Comparison of ENCODE assay signal across 18 cellular contexts in genomic region chr14:91281346-91281745, GRCh38. TPM values are rescaled to one million over a fixed set of nuclear protein-coding genes. Genes with fewer than 3 reads are reported as not detected.
A peak's percentile ranks its signal among the peaks of the same experiment; 100 is the strongest.
DNase-seq lines count a peak whose midpoint lies in the region; ATAC-seq and TF ChIP-seq lines count a peak whose summit lies in the region.
"Had no signal": no experiment of that assay in that cellular context is flagged by ENCODE, and none has a peak within 500 bp of the region (broad histone marks: within the 10 kb centered on the region; RNA-seq: fewer than 3 reads in every experiment).

No MANE protein-coding gene starts in this region.

- no CpG with 5 or more reads among the region's 9 CpGs for WGBS in neuronal stem cell (ENCODE audit: extremely low coverage in 2 of 2, insufficient read length in 2 of 2, insufficient replicate concordance in 1 of 2), 2 donors

- no peak overlapping the region for H3K18ac ChIP-seq in neuronal stem cell (ENCODE audit: low read length)

- H2BK15ac ChIP-seq in neuronal stem cell (ENCODE audit: low read length) = no peak overlapping the region

- H2BK5ac ChIP-seq in neuronal stem cell (ENCODE audit: low read length) = no peak overlapping the region

- no peak overlapping the region for H3K4ac ChIP-seq in neuronal stem cell (ENCODE audit: low read length)

- TF ChIP-seq CTCF in RWPE2 (IDR thresholded peaks at IDR 0.05; ENCODE audit: poor library complexity, severe bottlenecking) = no peak
- TF ChIP-seq CTCF in fibroblast of mammary gland (conservative IDR thresholded peaks at IDR 0.05; ENCODE audit: control insufficient read depth, insufficient read depth, low read depth, low read length) = no peak
- no peak for TF ChIP-seq CTCF in progenitor cell of endocrine pancreas (IDR thresholded peaks at IDR 0.05; ENCODE audit: unreplicated experiment)
- TF ChIP-seq CTCF in WERI-Rb-1 (IDR thresholded peaks at IDR 0.05; ENCODE audit: low read depth, low read length) = no peak

- peak; percentile 78 for ATAC-seq in RWPE2 (ENCODE audit: low read depth)
- ATAC-seq: left cardiac atrium, pancreas, SK-N-SH treated with all-trans-retinoic acid at 6 μM for 48 hours had no signal

- H3K4me2 ChIP-seq in neuronal stem cell (ENCODE audit: insufficient read depth, low read length, poor library complexity, severe bottlenecking) = no peak overlapping the region

- H3K4me1 Mint-ChIP-seq in progenitor cell of endocrine pancreas (ENCODE audit: low read depth) = peaks cover 3% of the 10 kb centered on the region

- no peaks in the 10 kb centered on the region for H3K79me1 ChIP-seq in neuronal stem cell (ENCODE audit: low read depth, low read length)

- no peak overlapping the region for H3K14ac ChIP-seq in neuronal stem cell (ENCODE audit: low read length)

- H3K23ac ChIP-seq in neuronal stem cell (ENCODE audit: low read depth, low read length, poor library complexity) = no peak overlapping the region

- H2BK12ac ChIP-seq in neuronal stem cell (ENCODE audit: low read length) = no peak overlapping the region

- no peaks in the 10 kb centered on the region for H3K9me3 Mint-ChIP-seq in progenitor cell of endocrine pancreas (ENCODE audit: low read depth)
- H3K9me3 Mint-ChIP-seq: activated B cell treated with CpG ODN at 0.5 μM for 24 hours; stimulated activated naive CD8-positive, alpha-beta T cell treated with anti-CD3 and anti-CD28 coated beads, Interleukin-15, Interleukin-2, amounts not matched to agents 100 ng/mL and 50 ng/mL, for 24 hours had no signal

- H2AFZ ChIP-seq in neuronal stem cell (ENCODE audit: low read length) = no peak overlapping the region

- H3K4me3 Mint-ChIP-seq in progenitor cell of endocrine pancreas (ENCODE audit: low read depth) = no peak overlapping the region
- H3K4me3 Mint-ChIP-seq: activated B cell treated with CpG ODN at 0.5 μM for 24 hours; stimulated activated naive CD8-positive, alpha-beta T cell treated with anti-CD3 and anti-CD28 coated beads, Interleukin-15, Interleukin-2, amounts not matched to agents 100 ng/mL and 50 ng/mL, for 24 hours had no signal

- H3K36me3 ChIP-seq in RWPE2 (ENCODE audit: low read depth) (peaks cover 90% of the 10 kb centered on the region), neuronal stem cell (replicated peaks in 1 of 2; ENCODE audit: control insufficient read depth in 2 of 2, insufficient read depth in 2 of 2, low read length in 2 of 2) (peaks cover 46 to 100% of the 10 kb centered on the region in 2 donors), WERI-Rb-1 (peaks cover 100% of the 10 kb centered on the region)

- H3K27ac ChIP-seq in RWPE2 (ENCODE audit: poor library complexity, severe bottlenecking) (peak overlapping the region; percentile 5), neuronal stem cell (replicated peaks; ENCODE audit: low read length) (no peak overlapping the region), WERI-Rb-1 (no peak overlapping the region)
- H3K27ac ChIP-seq: coronary artery, pancreas had no signal

- H3K4me3 ChIP-seq in RWPE2 (ENCODE audit: severe bottlenecking) (no peak overlapping the region), fibroblast of mammary gland (ENCODE audit: control insufficient read depth, low read depth, low read length) (no peak overlapping the region), neuronal stem cell (ENCODE audit: low read length in 2 of 2) (no peak overlapping the region), WERI-Rb-1 (ENCODE audit: low read depth, low read length) (no peak overlapping the region)
- H3K4me3 ChIP-seq: coronary artery, pancreas had no signal

- H3K9me3 ChIP-seq in RWPE2 (ENCODE audit: severe bottlenecking) (peaks cover 2% of the 10 kb centered on the region), neuronal stem cell (replicated peaks in 1 of 2; ENCODE audit: control insufficient read depth in 2 of 2, insufficient read depth in 1 of 2, low read depth in 1 of 2, low read length in 2 of 2) (no peaks in the 10 kb centered on the region), WERI-Rb-1 (ENCODE audit: severe bottlenecking) (no peaks in the 10 kb centered on the region)
- H3K9me3 ChIP-seq: pancreas had no signal

- no peak overlapping the region for H3K27ac Mint-ChIP-seq in progenitor cell of endocrine pancreas
- H3K27ac Mint-ChIP-seq: activated B cell treated with CpG ODN at 0.5 μM for 24 hours; stimulated activated naive CD8-positive, alpha-beta T cell treated with anti-CD3 and anti-CD28 coated beads, Interleukin-15, Interleukin-2, amounts not matched to agents 100 ng/mL and 50 ng/mL, for 24 hours had no signal

- no peak overlapping the region for H2AK5ac ChIP-seq in neuronal stem cell (ENCODE audit: low read depth, low read length)

- H3K27me3 Mint-ChIP-seq in progenitor cell of endocrine pancreas = no peaks in the 10 kb centered on the region
- H3K27me3 Mint-ChIP-seq: activated B cell treated with CpG ODN at 0.5 μM for 24 hours; stimulated activated naive CD8-positive, alpha-beta T cell treated with anti-CD3 and anti-CD28 coated beads, Interleukin-15, Interleukin-2, amounts not matched to agents 100 ng/mL and 50 ng/mL, for 24 hours had no signal

- H4K91ac ChIP-seq in neuronal stem cell (ENCODE audit: low read depth, low read length, poor library complexity) = no peak overlapping the region

- H3K4me1 ChIP-seq in RWPE2 (ENCODE audit: insufficient read depth, poor library complexity, severe bottlenecking) (peaks cover 34% of the 10 kb centered on the region), neuronal stem cell (ENCODE audit: control insufficient read depth in 2 of 2, insufficient read depth in 1 of 2, low read depth in 1 of 2, low read length in 2 of 2) (peaks cover 0 to 2% of the 10 kb centered on the region in 2 donors)
- H3K4me1 ChIP-seq: pancreas had no signal

- H3K36me3 Mint-ChIP-seq in progenitor cell of endocrine pancreas (ENCODE audit: insufficient read depth) = peaks cover 31% of the 10 kb centered on the region

- no peak overlapping the region for H2BK120ac ChIP-seq in neuronal stem cell (ENCODE audit: low read depth, low read length)

- H3K27me3 ChIP-seq in RWPE2 (ENCODE audit: insufficient read depth, poor library complexity, severe bottlenecking) = no peaks in the 10 kb centered on the region
- no peaks in the 10 kb centered on the region for H3K27me3 ChIP-seq in neuronal stem cell (ENCODE audit: control insufficient read depth in 3 of 3, insufficient read depth in 3 of 3, low read depth in 1 of 3, low read length in 3 of 3)
- no peaks in the 10 kb centered on the region for H3K27me3 ChIP-seq in WERI-Rb-1 (ENCODE audit: insufficient read depth, low read depth, severe bottlenecking)
- H3K27me3 ChIP-seq: pancreas had no signal

- H4K8ac ChIP-seq in neuronal stem cell (ENCODE audit: low read depth, low read length) = no peak overlapping the region

- no peak overlapping the region for H3K9ac ChIP-seq in neuronal stem cell (ENCODE audit: low read depth, low read length, poor library complexity)

- peak; percentile 58 for DNase-seq in AG08395 (ENCODE audit: low spot score)
- DNase-seq in ELR (ENCODE audit: low read depth) = peak; percentile 95
- no peak for DNase-seq in RWPE2 (ENCODE audit: low spot score)
- peak; percentile 40 for DNase-seq in fibroblast of mammary gland (ENCODE audit: low read depth)
- DNase-seq in neuronal stem cell (ENCODE audit: low spot score) = no peak
- DNase-seq in progenitor cell of endocrine pancreas (ENCODE audit: low spot score, unreplicated experiment) = no peak
- no peak for DNase-seq in WERI-Rb-1
- DNase-seq in NCI-H2171 treated with DMSO at 0.1 percent for 48 hours (lab: John Stamatoyannopoulos, UW) = no peak
- DNase-seq: activated B cell treated with CpG ODN at 0.5 μM for 24 hours, DMS53, left cardiac atrium, NCI-H1048, NCI-H226, small intestine had no signal

RNA-seq across cellular contexts. Expression of gene GPR68, which starts 36.8 kb away (rescaled TPM):
- polyA plus RNA-seq in neuronal stem cell (2013, experiment 1 of 2) = 0.70 TPM
- 0.61 TPM for polyA plus RNA-seq in neuronal stem cell (2013, experiment 2 of 2)
- total RNA-seq in progenitor cell of endocrine pancreas = 0.31 and 0.87 TPM in 2 replicates

Comparison
In these comparisons a context has a peak if more than half of its experiments do, and no peak if none do; other contexts are left out.
1. DNase-seq: peak in AG08395 (single experiment), ELR (single experiment) and fibroblast of mammary gland (single experiment); none in RWPE2 (single experiment), neuronal stem cell (single experiment), progenitor cell of endocrine pancreas (single experiment), WERI-Rb-1 (single experiment) and NCI-H2171 treated with DMSO at 0.1 percent for 48 hours (single experiment).